In the genomic region with DNA sequence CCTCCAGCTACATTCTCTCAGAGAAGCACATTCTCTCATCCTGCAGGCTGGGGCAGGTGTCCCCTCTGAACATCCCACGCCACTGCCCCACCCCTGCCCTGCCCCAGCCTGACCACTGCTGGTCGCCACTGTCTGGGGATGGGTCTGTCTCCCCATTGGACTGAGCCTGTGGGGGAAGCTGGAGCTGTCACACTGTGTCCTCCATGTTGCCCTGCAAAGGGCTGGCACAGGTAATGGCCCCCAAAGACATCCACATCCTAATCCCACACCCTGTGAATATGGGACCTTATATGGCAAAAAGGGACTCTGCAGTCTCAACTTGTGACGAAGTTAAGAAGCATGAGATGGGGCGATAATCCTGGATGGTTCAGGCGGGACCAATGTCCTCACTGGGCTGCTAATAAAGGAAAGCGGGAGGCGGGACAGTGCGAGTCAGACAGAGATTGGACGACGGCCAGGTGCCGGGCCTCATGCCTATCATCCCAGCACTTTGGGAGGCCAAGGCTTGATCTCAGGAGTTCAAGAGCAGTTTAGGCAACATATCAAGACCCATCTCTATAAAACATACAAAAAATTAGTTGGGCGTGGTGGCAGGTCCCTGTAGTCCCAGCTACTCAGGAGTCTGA, we compare ENCODE assay signal across 13 cellular contexts. TPM values are rescaled to one million over a fixed set of nuclear protein-coding genes. Genes with fewer than 3 reads are reported as not detected.
DNase-seq lines count a peak whose midpoint lies in the region; ATAC-seq and TF ChIP-seq lines count a peak whose summit lies in the region.
"Had no signal": no experiment of that assay in that cellular context is flagged by ENCODE, and none has a peak within 500 bp of the region (broad histone marks: within the 10 kb centered on the region; RNA-seq: fewer than 3 reads in every experiment).

No MANE protein-coding gene starts in this region.

- DNase-seq in natural killer cell treated with Interleukin-12 subunit alpha and Interleukin-12 subunit beta and Interleukin-15 and Interleukin-18, amount 100 ng/mL, for 72 hours (ENCODE audit: low spot score): peak; percentile 29
- DNase-seq in natural killer cell (no peak), coronary artery (ENCODE audit: low spot score) (peak; percentile 91), HPDE6-E6E7 (ENCODE audit: extremely low spot score) (no peak), NCI-H1694 (lab: John Stamatoyannopoulos, UW) (no peak), NCI-H1930 (lab: John Stamatoyannopoulos, UW) (no peak)
- DNase-seq: glutamatergic neuron, NCI-H526 had no signal

- no peak overlapping the region for H3K4me3 ChIP-seq in coronary artery
- H3K4me3 ChIP-seq: neural progenitor cell had no signal

- no peaks in the 10 kb centered on the region for H3K27me3 ChIP-seq in layer of hippocampus (ENCODE audit: control insufficient read depth, insufficient read depth, low read length)
- H3K27me3 ChIP-seq: neural progenitor cell had no signal

- TF ChIP-seq CTCF in natural killer cell (IDR thresholded peaks at IDR 0.05) (no peak), coronary artery (IDR thresholded peaks at IDR 0.05) (no peak)

- no peaks in the 10 kb centered on the region for H3K36me3 Mint-ChIP-seq in natural killer cell treated with Interleukin-12 subunit alpha and Interleukin-12 subunit beta and Interleukin-15 and Interleukin-18, amount 100 ng/mL, for 72 hours
- H3K36me3 Mint-ChIP-seq in natural killer cell: peaks cover 7% of the 10 kb centered on the region

- no peaks in the 10 kb centered on the region for H3K9me3 Mint-ChIP-seq in natural killer cell treated with Interleukin-12 subunit alpha and Interleukin-12 subunit beta and Interleukin-15 and Interleukin-18, amount 100 ng/mL, for 72 hours
- no peaks in the 10 kb centered on the region for H3K9me3 Mint-ChIP-seq in natural killer cell
- H3K9me3 Mint-ChIP-seq: activated naive CD4-positive, alpha-beta T cell treated with anti-CD3 and anti-CD28 coated beads, Interleukin-2, amount 50 U/mL, for 24 hours; neural progenitor cell had no signal

- ATAC-seq in natural killer cell treated with Interleukin-12 subunit alpha and Interleukin-12 subunit beta and Interleukin-15 and Interleukin-18, amount 100 ng/mL, for 72 hours: peak in 1 of 2 donors; percentile 17
- ATAC-seq in natural killer cell (no peak), HG03108 (IDR thresholded peaks at IDR 0.05; ENCODE audit: unreplicated experiment) (no peak)

- H3K27ac ChIP-seq in coronary artery: peak overlapping the region; percentile 79 to 94
- peak overlapping the region; percentile 46 for H3K27ac ChIP-seq in layer of hippocampus (ENCODE audit: low read depth, low read length)
- H3K27ac ChIP-seq: neural progenitor cell had no signal

- intact Hi-C loops in natural killer cell (cut with micrococcal nuclease): no loop called here

- no peak overlapping the region for H3K4me3 Mint-ChIP-seq in natural killer cell treated with Interleukin-12 subunit alpha and Interleukin-12 subunit beta and Interleukin-15 and Interleukin-18, amount 100 ng/mL, for 72 hours
- H3K4me3 Mint-ChIP-seq in natural killer cell: no peak overlapping the region
- H3K4me3 Mint-ChIP-seq: activated naive CD4-positive, alpha-beta T cell treated with anti-CD3 and anti-CD28 coated beads, Interleukin-2, amount 50 U/mL, for 24 hours; B cell; neural progenitor cell had no signal

- no peak overlapping the region for H3K27ac Mint-ChIP-seq in natural killer cell treated with Interleukin-12 subunit alpha and Interleukin-12 subunit beta and Interleukin-15 and Interleukin-18, amount 100 ng/mL, for 72 hours
- no peak overlapping the region for H3K27ac Mint-ChIP-seq in natural killer cell
- H3K27ac Mint-ChIP-seq: activated naive CD4-positive, alpha-beta T cell treated with anti-CD3 and anti-CD28 coated beads, Interleukin-2, amount 50 U/mL, for 24 hours; B cell; neural progenitor cell had no signal

- peaks cover 5 to 6% of the 10 kb centered on the region in 2 donors for H3K4me1 Mint-ChIP-seq in natural killer cell treated with Interleukin-12 subunit alpha and Interleukin-12 subunit beta and Interleukin-15 and Interleukin-18, amount 100 ng/mL, for 72 hours (ENCODE audit: low read depth in 2 of 2)
- peaks cover 0 to 12% of the 10 kb centered on the region in 2 donors for H3K4me1 Mint-ChIP-seq in natural killer cell
- H3K4me1 Mint-ChIP-seq: activated naive CD4-positive, alpha-beta T cell treated with anti-CD3 and anti-CD28 coated beads, Interleukin-2, amount 50 U/mL, for 24 hours; neural progenitor cell had no signal

- no peaks in the 10 kb centered on the region for H3K27me3 Mint-ChIP-seq in natural killer cell treated with Interleukin-12 subunit alpha and Interleukin-12 subunit beta and Interleukin-15 and Interleukin-18, amount 100 ng/mL, for 72 hours
- H3K27me3 Mint-ChIP-seq in natural killer cell (ENCODE audit: low read depth in 2 of 2): no peaks in the 10 kb centered on the region
- H3K27me3 Mint-ChIP-seq: activated naive CD4-positive, alpha-beta T cell treated with anti-CD3 and anti-CD28 coated beads, Interleukin-2, amount 50 U/mL, for 24 hours; B cell had no signal

RNA-seq across cellular contexts. Expression of gene AP2S1, which starts 9.1 kb away (rescaled TPM):
- 100 to 1,000 TPM in 1 of 2 donors, 10 to 100 TPM in 1; 94.3 to 130 TPM for total RNA-seq in natural killer cell treated with Interleukin-12 subunit alpha and Interleukin-12 subunit beta and Interleukin-15 and Interleukin-18, amount 100 ng/mL, for 72 hours
- total RNA-seq in natural killer cell: 10 to 100 TPM; 45.0 to 49.1 (median 45.4) TPM

RNA-seq across cellular contexts. Expression of gene ARHGAP35, which starts 19.2 kb away (rescaled TPM):
- 10 to 100 TPM; 27.6 to 42.9 TPM for total RNA-seq in natural killer cell treated with Interleukin-12 subunit alpha and Interleukin-12 subunit beta and Interleukin-15 and Interleukin-18, amount 100 ng/mL, for 72 hours
- 10 to 100 TPM; 40.2 to 66.2 (median 48.5) TPM for total RNA-seq in natural killer cell

RNA-seq across cellular contexts. Expression of gene SLC1A5, which starts 53.2 kb away (rescaled TPM):
- total RNA-seq in natural killer cell treated with Interleukin-12 subunit alpha and Interleukin-12 subunit beta and Interleukin-15 and Interleukin-18, amount 100 ng/mL, for 72 hours: 100 to 1,000 TPM; 215 to 269 TPM
- total RNA-seq in natural killer cell: 10 to 100 TPM; 11.2 to 23.1 (median 18.9) TPM

Comparison
In these comparisons a context has a peak if more than half of its experiments do, and no peak if none do; other contexts are left out.
1. DNase-seq: peak in natural killer cell treated with Interleukin-12 subunit alpha and Interleukin-12 subunit beta and Interleukin-15 and Interleukin-18, amount 100 ng/mL, for 72 hours (single experiment) and coronary artery (single experiment); none in natural killer cell (single experiment), HPDE6-E6E7 (single experiment), NCI-H1694 (single experiment) and NCI-H1930 (0 of 2).
2. RNA of gene SLC1A5, which starts 53.2 kb away (total RNA-seq): 215 to 269 TPM in natural killer cell treated with Interleukin-12 subunit alpha and Interleukin-12 subunit beta and Interleukin-15 and Interleukin-18, amount 100 ng/mL, for 72 hours; 11.2 to 23.1 TPM in natural killer cell; every median in the first group is over 4 times any median in the second.